29 cellular contexts compared by ENCODE assay signal in the genomic region with DNA sequence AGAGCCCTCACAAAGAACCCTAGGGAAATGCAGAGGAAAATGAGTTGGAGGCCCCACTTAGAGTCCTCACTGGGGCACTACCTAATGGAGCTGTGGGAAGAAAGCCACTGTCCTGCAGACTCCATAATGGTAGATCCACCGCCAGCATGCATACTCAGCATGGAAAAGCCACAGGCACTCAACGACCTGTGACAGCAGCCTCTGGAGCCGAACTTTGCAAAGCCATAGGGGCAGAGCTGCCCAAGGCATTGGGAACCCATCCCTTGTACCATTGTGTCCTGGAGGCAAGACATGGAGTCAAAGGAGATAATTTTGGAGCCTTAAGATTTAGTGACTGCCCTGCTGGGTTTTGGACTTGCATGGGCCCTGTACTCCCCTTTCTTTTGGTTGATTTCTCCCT. TPM values are rescaled to one million over a fixed set of nuclear protein-coding genes. Genes with fewer than 3 reads are reported as not detected.
DNase-seq lines count a peak whose midpoint lies in the region; ATAC-seq, FAIRE-seq and TF ChIP-seq lines count a peak whose summit lies in the region.
"Had no signal": no experiment of that assay in that cellular context is flagged by ENCODE, and none has a peak within 500 bp of the region (broad histone marks: within the 10 kb centered on the region; RNA-seq: fewer than 3 reads in every experiment).

No MANE protein-coding gene starts in this region.

- H3K9ac ChIP-seq in OCI-LY1 (ENCODE audit: low read length) (no peak overlapping the region), endodermal cell (ENCODE audit: extremely low read depth, low read length, poor library complexity, severe bottlenecking) (no peak overlapping the region)
- H3K9ac ChIP-seq: BLaER1 had no signal

- no peaks in the 10 kb centered on the region for H3K27me3 ChIP-seq in OCI-LY1 (ENCODE audit: insufficient read depth, low read length)
- H3K27me3 ChIP-seq in endodermal cell (ENCODE audit: control insufficient read depth, insufficient read depth, low read length, poor library complexity, severe bottlenecking) = no peaks in the 10 kb centered on the region
- H3K27me3 ChIP-seq: BE2C, BLaER1 had no signal

- FAIRE-seq in GM19239 (lab: Jason Lieb, UNC) = no peak
- FAIRE-seq: A204.1, GM12878, GM12892, GM18507 had no signal

- H3K36me3 ChIP-seq in OCI-LY1 (ENCODE audit: insufficient read depth, low read length) (peaks cover 65% of the 10 kb centered on the region), endodermal cell (ENCODE audit: control insufficient read depth, insufficient read depth, low read length) (no peaks in the 10 kb centered on the region)
- H3K36me3 ChIP-seq: BE2C, BLaER1 had no signal

- peak; percentile 36 for ATAC-seq in stimulated activated effector memory CD8-positive, alpha-beta T cell treated with anti-CD3 and anti-CD28 coated beads, Interleukin-12 subunit alpha, Interleukin-12 subunit beta, amount 100 ng/mL, for 72 hours
- ATAC-seq: GM12878 had no signal

- no peaks in the 10 kb centered on the region for H3K9me2 ChIP-seq in OCI-LY1 (ENCODE audit: low read depth, low read length)

- 68 to 75% methylated on average over 3 of the region's 3 CpGs for WGBS in endodermal cell (ENCODE audit: insufficient coverage in 1 of 2, insufficient read length in 1 of 2), 2 experiments

- H3K27me3 Mint-ChIP-seq in endodermal cell (ENCODE audit: insufficient read depth) = no peaks in the 10 kb centered on the region
- H3K27me3 Mint-ChIP-seq: CD4-positive, CD25-positive, alpha-beta regulatory T cell; CD8-positive, alpha-beta memory T cell had no signal

- H3K9me3 Mint-ChIP-seq in endodermal cell = no peaks in the 10 kb centered on the region
- H3K9me3 Mint-ChIP-seq in stimulated activated effector memory CD8-positive, alpha-beta T cell treated with anti-CD3 and anti-CD28 coated beads, Interleukin-12 subunit alpha, Interleukin-12 subunit beta, amount 100 ng/mL, for 72 hours = peaks cover 11% of the 10 kb centered on the region

- no peak overlapping the region for H3K4me3 ChIP-seq in OCI-LY1 (ENCODE audit: low read depth, low read length, poor library complexity, severe bottlenecking)
- no peak overlapping the region for H3K4me3 ChIP-seq in endodermal cell (ENCODE audit: low read length)
- H3K4me3 ChIP-seq: BLaER1, GM12878 had no signal

- no peak overlapping the region for H3K4me2 ChIP-seq in OCI-LY1 (ENCODE audit: low read length)
- H3K4me2 ChIP-seq: BLaER1 had no signal

- H3K27ac ChIP-seq in OCI-LY1 (ENCODE audit: low read depth, low read length, poor library complexity, severe bottlenecking) (peak overlapping the region; percentile 86), endodermal cell (ENCODE audit: low read depth, low read length) (no peak overlapping the region)
- H3K27ac ChIP-seq: BLaER1 had no signal

- no peak overlapping the region for H3K4me3 Mint-ChIP-seq in endodermal cell
- no peak overlapping the region for H3K4me3 Mint-ChIP-seq in stimulated activated effector memory CD8-positive, alpha-beta T cell treated with anti-CD3 and anti-CD28 coated beads, Interleukin-12 subunit alpha, Interleukin-12 subunit beta, amount 100 ng/mL, for 72 hours
- H3K4me3 Mint-ChIP-seq: CD14-positive monocyte; CD4-positive, alpha-beta memory T cell; CD4-positive, CD25-positive, alpha-beta regulatory T cell; CD8-positive, alpha-beta memory T cell had no signal

- no peak for TF ChIP-seq CTCF in OCI-LY1 (IDR thresholded peaks at IDR 0.05; ENCODE audit: low read length)
- no peak for TF ChIP-seq CTCF in endodermal cell (conservative IDR thresholded peaks at IDR 0.05)

- H4K20me1 ChIP-seq in OCI-LY1 (ENCODE audit: insufficient read depth, low read length) = no peaks in the 10 kb centered on the region
- H4K20me1 ChIP-seq: BLaER1 had no signal

- H3K9me3 ChIP-seq in OCI-LY1 (ENCODE audit: low read length) (no peaks in the 10 kb centered on the region), endodermal cell (ENCODE audit: control insufficient read depth, low read length) (no peaks in the 10 kb centered on the region)
- H3K9me3 ChIP-seq: BE2C, BLaER1 had no signal

- no peaks in the 10 kb centered on the region for H3F3A ChIP-seq in OCI-LY1 (ENCODE audit: insufficient read depth, low read length)

- no peaks in the 10 kb centered on the region for H3K36me3 Mint-ChIP-seq in endodermal cell (ENCODE audit: low read depth)
- no peaks in the 10 kb centered on the region for H3K36me3 Mint-ChIP-seq in stimulated activated effector memory CD8-positive, alpha-beta T cell treated with anti-CD3 and anti-CD28 coated beads, Interleukin-12 subunit alpha, Interleukin-12 subunit beta, amount 100 ng/mL, for 72 hours
- H3K36me3 Mint-ChIP-seq: CD14-positive monocyte; CD4-positive, alpha-beta memory T cell; CD4-positive, CD25-positive, alpha-beta regulatory T cell; CD8-positive, alpha-beta memory T cell had no signal

- no peak overlapping the region for H3K27ac Mint-ChIP-seq in endodermal cell
- no peak overlapping the region for H3K27ac Mint-ChIP-seq in stimulated activated effector memory CD8-positive, alpha-beta T cell treated with anti-CD3 and anti-CD28 coated beads, Interleukin-12 subunit alpha, Interleukin-12 subunit beta, amount 100 ng/mL, for 72 hours
- H3K27ac Mint-ChIP-seq: CD14-positive monocyte; CD4-positive, alpha-beta memory T cell; CD4-positive, CD25-positive, alpha-beta regulatory T cell; CD8-positive, alpha-beta memory T cell had no signal

- H3K79me2 ChIP-seq in OCI-LY1 (ENCODE audit: insufficient read depth, low read length) = no peaks in the 10 kb centered on the region

- peaks cover 4% of the 10 kb centered on the region for H3K4me1 Mint-ChIP-seq in endodermal cell
- H3K4me1 Mint-ChIP-seq in stimulated activated effector memory CD8-positive, alpha-beta T cell treated with anti-CD3 and anti-CD28 coated beads, Interleukin-12 subunit alpha, Interleukin-12 subunit beta, amount 100 ng/mL, for 72 hours = no peaks in the 10 kb centered on the region
- H3K4me1 Mint-ChIP-seq: CD14-positive monocyte; CD4-positive, alpha-beta memory T cell; CD4-positive, CD25-positive, alpha-beta regulatory T cell; CD8-positive, alpha-beta memory T cell had no signal

- H3K4me1 ChIP-seq in OCI-LY1 (ENCODE audit: insufficient read depth, low read length, severe bottlenecking) (peaks cover 76% of the 10 kb centered on the region), endodermal cell (ENCODE audit: control insufficient read depth, insufficient read depth, low read length) (no peaks in the 10 kb centered on the region)
- H3K4me1 ChIP-seq: BE2C, BLaER1 had no signal

- no peak overlapping the region for H2AFZ ChIP-seq in OCI-LY1 (ENCODE audit: low read length)

- DNase-seq in endodermal cell (peak; percentile 49), GM19239 (ENCODE audit: insufficient read length, low spot score) (no peak), kidney tubule cell (ENCODE audit: low spot score) (no peak)
- no peak for DNase-seq in stimulated activated effector memory CD8-positive, alpha-beta T cell treated with anti-CD3 and anti-CD28 coated beads, Interleukin-12 subunit alpha, Interleukin-12 subunit beta, amount 100 ng/mL, for 72 hours (ENCODE audit: low spot score in 2 of 2)
- DNase-seq: 8988T; ACHN; BE2C; C1 segment of cervical spinal cord; CD4-positive, alpha-beta memory T cell; CD4-positive, CD25-positive, alpha-beta regulatory T cell; CD8-positive, alpha-beta memory T cell; COR-L47; DMS 273 treated with DMSO at 0.1 percent for 48 hours; DMS153; DMS53; DMS79; DND-41; EL; GDM1 had no signal

RNA-seq across cellular contexts. Expression of gene BBOX1, which starts 18.8 kb away (rescaled TPM):
- not detected for total RNA-seq in endodermal cell
- polyA plus RNA-seq in endodermal cell (2013, experiment 1 of 2) = 0.28 TPM
- polyA plus RNA-seq in endodermal cell (2013, experiment 2 of 2) = 0.17 TPM
- total RNA-seq: A673; CD4-positive, alpha-beta memory T cell; CD4-positive, CD25-positive, alpha-beta regulatory T cell; CD8-positive, alpha-beta memory T cell; Daoy; G401; GM12878 had no signal
- polyA plus RNA-seq: CD14-positive monocyte; CD4-positive, alpha-beta memory T cell; CD4-positive, CD25-positive, alpha-beta regulatory T cell; CD8-positive, alpha-beta memory T cell had no signal
